8 cellular contexts compared by ENCODE assay signal in the genomic region with DNA sequence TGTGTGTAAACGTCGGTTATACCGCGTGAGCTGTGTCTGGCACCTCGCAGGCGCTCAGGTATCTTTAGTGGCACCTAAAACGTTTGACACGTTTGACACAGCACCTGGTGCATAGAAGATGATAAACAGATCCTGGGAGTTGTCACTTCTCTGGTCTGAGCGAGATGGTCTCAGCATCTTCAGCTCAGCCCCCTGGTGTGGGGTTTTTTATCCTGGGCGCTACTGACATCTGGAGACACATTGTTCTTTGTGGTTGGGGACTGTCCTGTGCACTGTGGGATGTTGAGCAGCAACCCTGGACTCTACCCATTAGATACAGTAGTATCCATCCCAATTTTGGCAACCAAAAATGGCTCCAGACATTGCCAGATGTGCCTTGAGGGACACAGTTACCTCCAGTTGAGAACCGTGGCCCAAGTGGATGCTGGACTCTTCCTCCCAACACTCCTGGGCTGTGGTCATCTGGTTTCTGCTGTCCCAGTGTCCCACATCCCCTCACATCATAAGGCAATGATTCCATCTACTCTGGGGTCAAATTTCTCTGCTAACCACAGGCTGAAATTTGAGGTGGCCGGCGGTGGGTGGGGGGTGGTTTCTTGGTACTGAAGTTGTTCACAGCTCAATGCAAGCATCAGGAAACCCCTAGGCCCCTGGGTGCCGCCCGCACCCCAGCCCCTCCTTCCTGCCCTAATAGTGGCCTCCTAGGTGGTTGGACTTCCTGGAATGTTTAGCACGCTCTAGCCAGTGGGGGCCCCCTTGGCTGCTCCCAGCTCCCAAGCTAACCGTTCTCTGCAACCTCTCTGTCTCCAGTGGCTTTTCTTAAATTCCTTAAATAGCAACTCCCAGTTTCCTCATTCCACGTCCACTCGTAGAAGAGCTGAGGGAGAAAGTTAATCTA.
A peak's percentile ranks its signal among the peaks of the same experiment; 100 is the strongest.
DNase-seq lines count a peak whose midpoint lies in the region; ATAC-seq and TF ChIP-seq lines count a peak whose summit lies in the region.

No MANE protein-coding gene starts in this region.

- H3K27ac Mint-ChIP-seq in endodermal cell (peak overlapping the region; percentile 87), neural crest cell (ENCODE audit: unreplicated experiment) (peak overlapping the region; percentile 75)

- no peak for ATAC-seq in GM18868 (IDR thresholded peaks at IDR 0.05; ENCODE audit: unreplicated experiment)

- H3K27ac ChIP-seq in endodermal cell (ENCODE audit: low read depth, low read length), result no peak overlapping the region

- no peaks in the 10 kb centered on the region for H3K27me3 Mint-ChIP-seq in endodermal cell (ENCODE audit: insufficient read depth)
- H3K27me3 Mint-ChIP-seq in neural crest cell (ENCODE audit: low read depth), result no peaks in the 10 kb centered on the region

- H3K27me3 ChIP-seq in endodermal cell (ENCODE audit: control insufficient read depth, insufficient read depth, low read length, poor library complexity, severe bottlenecking), result no peaks in the 10 kb centered on the region

- H3K36me3 Mint-ChIP-seq in endodermal cell (ENCODE audit: low read depth), result peaks cover 48% of the 10 kb centered on the region
- peaks cover 2% of the 10 kb centered on the region for H3K36me3 Mint-ChIP-seq in neural crest cell (ENCODE audit: low read depth)

- H3K9me3 ChIP-seq in endodermal cell (ENCODE audit: control insufficient read depth, low read length), result no peaks in the 10 kb centered on the region

- H3K4me3 Mint-ChIP-seq in endodermal cell, result no peak overlapping the region
- H3K4me3 Mint-ChIP-seq in neural crest cell, result no peak overlapping the region

- H3K4me3 ChIP-seq in endodermal cell (ENCODE audit: low read length), result no peak overlapping the region

- H3K9ac ChIP-seq in endodermal cell (ENCODE audit: extremely low read depth, low read length, poor library complexity, severe bottlenecking), result no peak overlapping the region

- peaks cover 4% of the 10 kb centered on the region for H3K4me1 ChIP-seq in endodermal cell (ENCODE audit: control insufficient read depth, insufficient read depth, low read length)

- 86 to 88% methylated on average over 9 to 18 of the region's 19 CpGs for WGBS in endodermal cell (ENCODE audit: insufficient coverage in 1 of 2, insufficient read length in 1 of 2), 2 experiments

- peak; percentile 90 for DNase-seq in CMK (ENCODE audit: low read depth)
- DNase-seq in M059J (ENCODE audit: low read depth), result peak; percentile 96
- peak; percentile 80 for DNase-seq in endodermal cell
- no peak for DNase-seq in neural crest cell (ENCODE audit: low read depth, low spot score)
- no peak for DNase-seq in inferior parietal cortex (ENCODE audit: extremely low spot score)
- DNase-seq in NCI-H1092 treated with DMSO at 0.1 percent for 48 hours (lab: John Stamatoyannopoulos, UW), result no peak
- no peak for DNase-seq in stimulated activated naive CD4-positive, alpha-beta T cell treated with Interleukin-2 at 50 U/mL for 16 hours (lab: John Stamatoyannopoulos, UW)

- peaks cover 27% of the 10 kb centered on the region for H3K36me3 ChIP-seq in endodermal cell (ENCODE audit: control insufficient read depth, insufficient read depth, low read length)

- H3K4me1 Mint-ChIP-seq in endodermal cell (peaks cover 2% of the 10 kb centered on the region), neural crest cell (peaks cover 4% of the 10 kb centered on the region)

- no peaks in the 10 kb centered on the region for H3K9me3 Mint-ChIP-seq in endodermal cell
- no peaks in the 10 kb centered on the region for H3K9me3 Mint-ChIP-seq in neural crest cell

- no peak for TF ChIP-seq CTCF in endodermal cell (conservative IDR thresholded peaks at IDR 0.05)
- no peak for TF ChIP-seq CTCF in neural crest cell (conservative IDR thresholded peaks at IDR 0.05)

Comparison
In these comparisons a context has a peak if more than half of its experiments do, and no peak if none do; other contexts are left out.
1. DNase-seq: peak in CMK (single experiment), M059J (single experiment) and endodermal cell (single experiment); none in neural crest cell (single experiment), inferior parietal cortex (single experiment), NCI-H1092 treated with DMSO at 0.1 percent for 48 hours (single experiment) and stimulated activated naive CD4-positive, alpha-beta T cell treated with Interleukin-2 at 50 U/mL for 16 hours (single experiment).